Comparison of ENCODE assay signal across 14 cellular contexts in genomic region chr1:99851850-99852454, GRCh38. TPM values are rescaled to one million over a fixed set of nuclear protein-coding genes. Genes with fewer than 3 reads are reported as not detected.
A peak's percentile ranks its signal among the peaks of the same experiment; 100 is the strongest.
DNase-seq lines count a peak whose midpoint lies in the region; ATAC-seq and TF ChIP-seq lines count a peak whose summit lies in the region.
"Had no signal": no experiment of that assay in that cellular context is flagged by ENCODE, and none has a peak within 500 bp of the region (broad histone marks: within the 10 kb centered on the region; RNA-seq: fewer than 3 reads in every experiment).

No MANE protein-coding gene starts in this region.

- DNase-seq in cardiac muscle cell (ENCODE audit: low read depth in 1 of 2, low spot score in 1 of 2) (no peak), left ventricle myocardium superior (no peak), right lobe of liver (no peak), NCI-H2029 (lab: John Stamatoyannopoulos, UW) (no peak)
- no peak for DNase-seq in activated CD4-positive, alpha-beta T cell treated with anti-CD3 and anti-CD28 coated beads, Interleukin-2, amount 50 U/mL, for 4 hours
- DNase-seq: activated B cell treated with CpG ODN at 0.5 μM for 24 hours; effector CD8-positive, alpha-beta T cell; NCI-H187; Peyer's patch; upper lobe of left lung had no signal

- no peak for ATAC-seq in left ventricle myocardium superior
- no peak for ATAC-seq in activated T-helper 17 cell treated with anti-CD3 and anti-CD28 coated beads, Interleukin-2, amount 50 U/mL, for 72 hours (replicated peaks)
- peak in 1 of 4 donors; percentile 4 for ATAC-seq in right lobe of liver
- ATAC-seq in HG03460 (IDR thresholded peaks at IDR 0.05; ENCODE audit: unreplicated experiment), result no peak

- H3K9ac ChIP-seq in subcutaneous abdominal adipose tissue (ENCODE audit: low read length in 5 of 5), result peak overlapping the region in 1 of 5 donors; percentile 19

- peaks cover 47% of the 10 kb centered on the region for H3K36me3 Mint-ChIP-seq in activated T-helper 17 cell treated with anti-CD3 and anti-CD28 coated beads, Interleukin-2, amount 50 U/mL, for 72 hours (ENCODE audit: low read depth)

- peaks cover 13% of the 10 kb centered on the region for H3K4me1 ChIP-seq in cardiac muscle cell (ENCODE audit: low read depth)
- peaks cover 0 to 14% (median 2%) of the 10 kb centered on the region in 4 donors for H3K4me1 ChIP-seq in right lobe of liver
- H3K4me1 ChIP-seq in subcutaneous abdominal adipose tissue (ENCODE audit: control insufficient read depth in 5 of 5, insufficient read depth in 5 of 5, low read length in 5 of 5), result peaks cover 0 to 34% (median 27%) of the 10 kb centered on the region in 5 donors

- peaks cover 17% of the 10 kb centered on the region for H3K4me1 Mint-ChIP-seq in activated T-helper 17 cell treated with anti-CD3 and anti-CD28 coated beads, Interleukin-2, amount 50 U/mL, for 72 hours

- peak overlapping the region; percentile 93 for H3K4me3 Mint-ChIP-seq in activated T-helper 17 cell treated with anti-CD3 and anti-CD28 coated beads, Interleukin-2, amount 50 U/mL, for 72 hours

- H3K27ac ChIP-seq in cardiac muscle cell, result peak overlapping the region; percentile 99
- peak overlapping the region in 2 of 3 donors; percentile 76 to 91 for H3K27ac ChIP-seq in right lobe of liver
- H3K27ac ChIP-seq in subcutaneous abdominal adipose tissue (ENCODE audit: low read depth, low read length), result peak overlapping the region; percentile 84
- H3K27ac ChIP-seq: C4-2B, Peyer's patch, upper lobe of left lung had no signal

- no peak for TF ChIP-seq CTCF in cardiac muscle cell (IDR thresholded peaks at IDR 0.05; ENCODE audit: low read depth, low read length)
- TF ChIP-seq CTCF in right lobe of liver (IDR thresholded peaks at IDR 0.05), result no peak

- H3K9me3 ChIP-seq in cardiac muscle cell (ENCODE audit: low read depth), result no peaks in the 10 kb centered on the region
- no peaks in the 10 kb centered on the region for H3K9me3 ChIP-seq in right lobe of liver
- no peaks in the 10 kb centered on the region for H3K9me3 ChIP-seq in subcutaneous abdominal adipose tissue (ENCODE audit: control insufficient read depth in 5 of 5, low read length in 5 of 5)
- H3K9me3 ChIP-seq: Peyer's patch, upper lobe of left lung had no signal

- TF ChIP-seq POLR2A in right lobe of liver (IDR thresholded peaks at IDR 0.05), result no peak

- H3K27me3 ChIP-seq in cardiac muscle cell (no peaks in the 10 kb centered on the region), right lobe of liver (no peaks in the 10 kb centered on the region), subcutaneous abdominal adipose tissue (ENCODE audit: control insufficient read depth in 5 of 5, insufficient read depth in 4 of 5, low read length in 5 of 5) (no peaks in the 10 kb centered on the region)
- H3K27me3 ChIP-seq: Peyer's patch, upper lobe of left lung had no signal

- H3K36me3 ChIP-seq in cardiac muscle cell (peaks cover 7% of the 10 kb centered on the region), right lobe of liver (peaks cover 0 to 7% (median 0%) of the 10 kb centered on the region in 4 donors), subcutaneous abdominal adipose tissue (ENCODE audit: control insufficient read depth in 5 of 5, insufficient read depth in 5 of 5, low read length in 5 of 5) (no peaks in the 10 kb centered on the region)
- H3K36me3 ChIP-seq: upper lobe of left lung had no signal

- no peak overlapping the region for H3K27ac Mint-ChIP-seq in activated T-helper 17 cell treated with anti-CD3 and anti-CD28 coated beads, Interleukin-2, amount 50 U/mL, for 72 hours
- H3K27ac Mint-ChIP-seq: activated B cell treated with CpG ODN at 0.5 μM for 24 hours had no signal

- no peaks in the 10 kb centered on the region for H3K9me3 Mint-ChIP-seq in activated T-helper 17 cell treated with anti-CD3 and anti-CD28 coated beads, Interleukin-2, amount 50 U/mL, for 72 hours
- H3K9me3 Mint-ChIP-seq: activated B cell treated with CpG ODN at 0.5 μM for 24 hours had no signal

- intact Hi-C loops in left ventricle myocardium superior (cut with micrococcal nuclease), result no loop called here
- intact Hi-C loops in right lobe of liver (cut with DNase I), result no loop called here

- H3K4me3 ChIP-seq in cardiac muscle cell (peak overlapping the region; percentile 70), right lobe of liver (peak overlapping the region in 2 of 3 donors; percentile 76 to 91), subcutaneous abdominal adipose tissue (ENCODE audit: low read depth in 1 of 5, low read length in 5 of 5) (peak overlapping the region in 2 of 5 donors; percentile 11 to 15)

- 44% methylated on average over 4 of the region's 4 CpGs for WGBS in right lobe of liver (ENCODE audit: insufficient coverage, low coverage, low lambda C conversion rate, missing lambda C conversion rate)

- no peaks in the 10 kb centered on the region for H3K27me3 Mint-ChIP-seq in activated T-helper 17 cell treated with anti-CD3 and anti-CD28 coated beads, Interleukin-2, amount 50 U/mL, for 72 hours
- H3K27me3 Mint-ChIP-seq: activated B cell treated with CpG ODN at 0.5 μM for 24 hours had no signal

RNA-seq across cellular contexts. Expression of gene AGL, which starts 1.8 kb away (rescaled TPM):
- total RNA-seq in cardiac muscle cell (37.1 and 39.5 TPM in 2 replicates), left ventricle myocardium superior (59.7 TPM), right lobe of liver (10 to 100 TPM; 22.5 to 46.5 (median 33.5) TPM)
- 26.6 and 29.0 TPM in 2 replicates for polyA plus RNA-seq in cardiac muscle cell
- 10 to 100 TPM; 21.4 to 23.2 TPM for total RNA-seq in activated T-helper 17 cell treated with anti-CD3 and anti-CD28 coated beads, Interleukin-2, amount 50 U/mL, for 72 hours
